Comparison of ENCODE assay signal across 13 cellular contexts in the genomic region with DNA sequence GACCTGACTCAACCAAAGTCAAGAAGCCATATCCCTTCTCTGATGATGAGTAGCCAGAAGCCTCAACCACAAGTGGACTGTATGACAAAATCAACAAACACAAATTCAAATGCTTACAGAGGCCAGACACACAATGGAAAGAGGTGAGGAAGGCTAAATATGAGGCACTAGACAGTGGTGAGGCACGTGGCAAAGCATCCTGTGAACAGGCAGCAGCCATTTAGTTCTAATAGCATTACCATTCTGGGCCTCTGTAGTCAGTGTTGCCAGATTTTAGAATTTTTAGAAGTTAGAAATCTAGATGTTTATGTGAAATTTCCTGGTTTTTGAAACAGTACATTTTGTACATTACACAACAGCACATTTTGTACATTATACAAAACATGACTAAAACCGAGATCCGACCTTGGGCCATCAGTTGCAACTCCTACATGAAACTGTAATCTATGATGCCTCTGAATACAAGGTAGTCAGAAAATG.
DNase-seq lines count a peak whose midpoint lies in the region; ATAC-seq, FAIRE-seq and TF ChIP-seq lines count a peak whose summit lies in the region.
"Had no signal": no experiment of that assay in that cellular context is flagged by ENCODE, and none has a peak within 500 bp of the region (broad histone marks: within the 10 kb centered on the region; RNA-seq: fewer than 3 reads in every experiment).

No MANE protein-coding gene starts in this region.

- ATAC-seq in GM19463 (IDR thresholded peaks at IDR 0.05; ENCODE audit: unreplicated experiment), result peak; percentile 47
- no peak for ATAC-seq in HG02763 (IDR thresholded peaks at IDR 0.05; ENCODE audit: unreplicated experiment)
- ATAC-seq: left cardiac atrium, T-helper 17 cell had no signal

- H3K4me3 ChIP-seq in keratinocyte (ENCODE audit: control insufficient read depth in 2 of 3, extremely low read depth in 1 of 3, insufficient read depth in 2 of 3, low read depth in 1 of 3, low read length in 3 of 3), result no peak overlapping the region

- no peak overlapping the region for H3K4me3 Mint-ChIP-seq in T-helper 2 cell treated with Interferon-gamma antibody and Interleukin-4, amounts not matched to agents 5 μg/mL and 100 μg/mL, for 36 hours
- H3K4me3 Mint-ChIP-seq: CD4-positive, alpha-beta T cell had no signal

- no peak for TF ChIP-seq POLR2A in GM12892 (IDR thresholded peaks at IDR 0.05; ENCODE audit: low read depth, low read length)

- peaks cover 14% of the 10 kb centered on the region for H3K4me1 Mint-ChIP-seq in T-helper 2 cell treated with Interferon-gamma antibody and Interleukin-4, amounts not matched to agents 5 μg/mL and 100 μg/mL, for 36 hours (ENCODE audit: low read depth)

- H3K9me3 Mint-ChIP-seq in T-helper 2 cell treated with Interferon-gamma antibody and Interleukin-4, amounts not matched to agents 5 μg/mL and 100 μg/mL, for 36 hours, result no peaks in the 10 kb centered on the region
- H3K9me3 Mint-ChIP-seq: CD4-positive, alpha-beta T cell had no signal

- H3K27me3 ChIP-seq in keratinocyte (ENCODE audit: control insufficient read depth, extremely low read depth, insufficient read depth, low read length), result no peaks in the 10 kb centered on the region

- dilution Hi-C loops in keratinocyte (cut with MboI; ENCODE audit: extremely low pct_ligation_motif_present, low sequenced_read_pairs), result no loop called here

- H3K36me3 ChIP-seq in keratinocyte (ENCODE audit: control insufficient read depth in 2 of 2, extremely low read depth in 1 of 2, insufficient read depth in 2 of 2, low read length in 2 of 2), result no peaks in the 10 kb centered on the region

- H2AFZ ChIP-seq in keratinocyte (ENCODE audit: control insufficient read depth, low read length), result no peak overlapping the region

- H3K79me2 ChIP-seq in keratinocyte (ENCODE audit: control insufficient read depth, insufficient read depth, low read length), result no peaks in the 10 kb centered on the region

- no peaks in the 10 kb centered on the region for H3K36me3 Mint-ChIP-seq in T-helper 2 cell treated with Interferon-gamma antibody and Interleukin-4, amounts not matched to agents 5 μg/mL and 100 μg/mL, for 36 hours (ENCODE audit: low read depth)

- no peaks in the 10 kb centered on the region for H3K27me3 Mint-ChIP-seq in T-helper 2 cell treated with Interferon-gamma antibody and Interleukin-4, amounts not matched to agents 5 μg/mL and 100 μg/mL, for 36 hours (ENCODE audit: low read depth)
- H3K27me3 Mint-ChIP-seq: CD4-positive, alpha-beta T cell had no signal

- no peaks in the 10 kb centered on the region for H3K9me3 ChIP-seq in keratinocyte (ENCODE audit: control insufficient read depth, low read depth, low read length)

- H4K20me1 ChIP-seq in keratinocyte (ENCODE audit: control insufficient read depth, extremely low read depth, insufficient read depth, low read length), result no peaks in the 10 kb centered on the region

- no peak overlapping the region for H3K4me2 ChIP-seq in keratinocyte (ENCODE audit: control insufficient read depth, extremely low read depth, insufficient read depth, low read depth, low read length)

- peak; percentile 38 for FAIRE-seq in GM12892 (lab: Jason Lieb, UNC)
- no peak for FAIRE-seq in keratinocyte (lab: Jason Lieb, UNC)

- no peak overlapping the region for H3K9ac ChIP-seq in keratinocyte (ENCODE audit: control insufficient read depth, extremely low read depth, insufficient read depth, low read length)

- peaks cover 47% of the 10 kb centered on the region for H3K4me1 ChIP-seq in keratinocyte (ENCODE audit: control insufficient read depth, extremely low read depth, insufficient read depth, low read length)

- no peak overlapping the region for H3K27ac Mint-ChIP-seq in T-helper 2 cell treated with Interferon-gamma antibody and Interleukin-4, amounts not matched to agents 5 μg/mL and 100 μg/mL, for 36 hours
- H3K27ac Mint-ChIP-seq: CD4-positive, alpha-beta T cell; T-helper 17 cell had no signal

- TF ChIP-seq CTCF in keratinocyte (optimal IDR thresholded peaks at IDR 0.05 in 1 of 3, IDR thresholded peaks at IDR 0.05 in 1 of 3, conservative IDR thresholded peaks at IDR 0.05 in 1 of 3; ENCODE audit: extremely low read depth in 1 of 3, insufficient read depth in 2 of 3, low read length in 3 of 3), result no peak

- DNase-seq in GM12892 (ENCODE audit: insufficient read length) (no peak), keratinocyte (ENCODE audit: low read depth, low spot score) (no peak), HuH-7.5 (ENCODE audit: low spot score) (no peak), NCI-H146 (lab: John Stamatoyannopoulos, UW) (no peak)
- peak; percentile 14 for DNase-seq in T-helper 2 cell treated with Interferon-gamma antibody and Interleukin-4, amounts not matched to agents 5 μg/mL and 100 μg/mL, for 36 hours (ENCODE audit: low spot score)
- DNase-seq: CD4-positive, alpha-beta T cell; dermis blood vessel endothelial cell; left cardiac atrium; NCI-H446; RPMI8226; T-helper 17 cell had no signal

- H3K27ac ChIP-seq in keratinocyte (ENCODE audit: control insufficient read depth, insufficient read depth, low read length), result peak overlapping the region; percentile 73

- no peaks in the 10 kb centered on the region for H3K9me1 ChIP-seq in keratinocyte (ENCODE audit: control insufficient read depth, extremely low read depth, insufficient read depth, low read length)
